In genomic region chr1:228918335-228918734, GRCh38 we compare ENCODE assay signal across 26 cellular contexts.
"Had no signal": no experiment of that assay in that cellular context is flagged by ENCODE, and none has a peak within 500 bp of the region (broad histone marks: within the 10 kb centered on the region; RNA-seq: fewer than 3 reads in every experiment).

No MANE protein-coding gene starts in this region.

- H3K36me3 ChIP-seq: ascending aorta, MG63 had no signal

- H3K27ac Mint-ChIP-seq: activated B cell treated with CpG ODN at 0.5 μM for 24 hours; activated CD4-positive, alpha-beta memory T cell treated with anti-CD3 and anti-CD28 coated beads for 36 hours; activated CD4-positive, alpha-beta T cell treated with anti-CD3 and anti-CD28 coated beads, Interleukin-2, amount 10 ng/mL, durations not matched to agents 7 days and 5 days; activated naive CD4-positive, alpha-beta T cell treated with anti-CD3 and anti-CD28 coated beads, Interleukin-2, amount 50 U/mL, for 72 hours; activated naive CD8-positive, alpha-beta T cell treated with anti-CD3 and anti-CD28 coated beads, Interleukin-2, amount 50 U/mL, for 24 hours; T-cell had no signal

- H3K4me3 ChIP-seq: ascending aorta, MG63 had no signal

- H3K27me3 ChIP-seq: ascending aorta, MG63 had no signal

- ATAC-seq: activated naive CD4-positive, alpha-beta T cell treated with anti-CD3 and anti-CD28 coated beads, Interleukin-2, amount 50 U/mL, for 72 hours; activated naive CD8-positive, alpha-beta T cell treated with anti-CD3 and anti-CD28 coated beads, Interleukin-2, amount 50 U/mL, for 24 hours; activated T-cell treated with anti-CD3 and anti-CD28 coated beads, Interleukin-2, amount 50 U/mL, for 4 hours; PC-3; T-cell had no signal

- H3K36me3 Mint-ChIP-seq: activated CD4-positive, alpha-beta memory T cell treated with anti-CD3 and anti-CD28 coated beads for 36 hours; activated naive CD4-positive, alpha-beta T cell treated with anti-CD3 and anti-CD28 coated beads, Interleukin-2, amount 50 U/mL, for 72 hours; brain; T-cell had no signal

- DNase-seq: activated B cell treated with CpG ODN at 0.5 μM for 24 hours; activated CD4-positive, alpha-beta memory T cell treated with anti-CD3 and anti-CD28 coated beads for 36 hours; activated CD4-positive, alpha-beta T cell treated with anti-CD3 and anti-CD28 coated beads, Interleukin-2, amount 10 ng/mL, durations not matched to agents 7 days and 5 days; activated CD8-positive, alpha-beta memory T cell treated with anti-CD3 and anti-CD28 coated beads for 24 hours; activated effector memory CD4-positive, alpha-beta T cell treated with anti-CD3 and anti-CD28 coated beads, Interleukin-2, amount 50 U/mL, for 16 hours; activated naive CD4-positive, alpha-beta T cell treated with Interleukin-2 at 50 U/mL for 16 hours; activated naive CD8-positive, alpha-beta T cell treated with anti-CD3 and anti-CD28 coated beads, Interleukin-2, amount 50 U/mL, for 24 hours; activated T-cell treated with anti-CD3 and anti-CD28 coated beads, Interleukin-2, amount 50 U/mL, for 4 hours; amniotic stem cell; MG63; MV-4-11; NCI-H1105; NCI-H1436; NCI-H1694 treated with DMSO at 0.1 percent for 48 hours; NCI-H2029 treated with DMSO at 0.1 percent for 48 hours; NCI-H345; NCI-H510A; NCI-H526 treated with DMSO at 0.1 percent for 48 hours; PC-3; SIG-M5; T-cell; T-helper 2 cell; T1000 had no signal

- H3K4me3 Mint-ChIP-seq: activated B cell treated with CpG ODN at 0.5 μM for 24 hours; activated CD4-positive, alpha-beta memory T cell treated with anti-CD3 and anti-CD28 coated beads for 36 hours; activated CD4-positive, alpha-beta T cell treated with anti-CD3 and anti-CD28 coated beads, Interleukin-2, amount 10 ng/mL, durations not matched to agents 7 days and 5 days; activated naive CD8-positive, alpha-beta T cell treated with anti-CD3 and anti-CD28 coated beads, Interleukin-2, amount 50 U/mL, for 24 hours; activated T-cell treated with anti-CD3 and anti-CD28 coated beads, Interleukin-2, amount 50 U/mL, for 4 hours; brain; T-cell had no signal

- H3K9me3 ChIP-seq: ascending aorta, MG63 had no signal

- H3K4me1 Mint-ChIP-seq: activated B cell treated with CpG ODN at 0.5 μM for 24 hours; activated naive CD8-positive, alpha-beta T cell treated with anti-CD3 and anti-CD28 coated beads, Interleukin-2, amount 50 U/mL, for 24 hours had no signal

- H3K27ac ChIP-seq: ascending aorta had no signal

- H3K27me3 Mint-ChIP-seq: activated CD4-positive, alpha-beta memory T cell treated with anti-CD3 and anti-CD28 coated beads for 36 hours; activated CD4-positive, alpha-beta T cell treated with anti-CD3 and anti-CD28 coated beads, Interleukin-2, amount 10 ng/mL, durations not matched to agents 7 days and 5 days; activated naive CD8-positive, alpha-beta T cell treated with anti-CD3 and anti-CD28 coated beads, Interleukin-2, amount 50 U/mL, for 24 hours; T-cell had no signal

- H3K9me3 Mint-ChIP-seq: activated T-cell treated with anti-CD3 and anti-CD28 coated beads, Interleukin-2, amount 50 U/mL, for 4 hours; T-cell had no signal
